ENCODE assay signal across 11 cellular contexts in the genomic region with DNA sequence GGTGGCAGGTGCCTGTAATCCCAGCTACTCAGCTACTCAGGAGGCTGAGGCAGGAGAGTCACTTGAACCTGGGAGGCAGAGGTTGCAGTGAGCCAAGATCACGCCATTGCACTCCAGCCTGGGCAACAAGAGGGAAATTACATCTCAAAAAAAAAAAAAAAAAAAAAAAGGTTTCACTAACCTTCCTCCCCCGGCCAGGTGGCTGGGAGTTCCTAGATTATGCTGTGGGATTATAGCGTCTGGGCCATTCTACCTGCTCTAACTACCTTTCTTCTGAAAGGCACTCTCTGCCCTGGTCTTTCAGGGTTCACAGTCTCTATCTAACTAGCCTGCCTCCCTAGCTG. TPM values are rescaled to one million over a fixed set of nuclear protein-coding genes. Genes with fewer than 3 reads are reported as not detected.
A peak's percentile ranks its signal among the peaks of the same experiment; 100 is the strongest.
DNase-seq lines count a peak whose midpoint lies in the region; ATAC-seq, FAIRE-seq and TF ChIP-seq lines count a peak whose summit lies in the region.
"Not testable (repeated sequence)": the region's sequence is repeated elsewhere in the genome, so short reads cannot be mapped to it uniquely, and the experiment has no call there.
"Had no signal": no experiment of that assay in that cellular context is flagged by ENCODE, and none has a peak within 500 bp of the region (broad histone marks: within the 10 kb centered on the region; RNA-seq: fewer than 3 reads in every experiment).

No MANE protein-coding gene starts in this region.

- not testable (repeated sequence) for H3K4ac ChIP-seq in trophoblast cell (ENCODE audit: low read depth, low read length)

- not testable (repeated sequence) for H3K23ac ChIP-seq in trophoblast cell (ENCODE audit: low read length)

- not testable (repeated sequence) for H3K79me1 ChIP-seq in trophoblast cell (ENCODE audit: low read length)

- peak overlapping the region; percentile 1; the same call in 1 of the 2 replicates for H3K4me3 ChIP-seq in GM12878
- H3K4me3 ChIP-seq in left lung; trophoblast cell (ENCODE audit: low read depth, low read length): not testable (repeated sequence)

- not testable (repeated sequence) for H4K8ac ChIP-seq in trophoblast cell (ENCODE audit: low read depth, low read length)

- H2AK5ac ChIP-seq in trophoblast cell (ENCODE audit: low read length), result not testable (repeated sequence)

- peak overlapping the region in 2 of 3 donors; percentile 19 to 69 for H3K27ac Mint-ChIP-seq in IgD-negative memory B cell
- H3K27ac Mint-ChIP-seq in activated CD8-positive, alpha-beta T cell treated with anti-CD3 and anti-CD28 coated beads for 36 hours, result peak overlapping the region; percentile 83

- not testable (repeated sequence) for TF ChIP-seq RAD21 in GM12878 (IDR thresholded peaks at IDR 0.05; ENCODE audit: insufficient read depth, low read depth, low read length)

- H2BK5ac ChIP-seq in trophoblast cell (ENCODE audit: low read depth, low read length, poor library complexity), result not testable (repeated sequence)

- RAD21 ChIA-PET in GM12878 (lab: Charles Lee; ENCODE audit: unreplicated experiment), result interaction anchor here (0.7 kb wide), 1 partner anchor 8 kb away, joined by 3 read pairs; no protein-coding TSS in a partner anchor

- not testable (repeated sequence) for H3K9me3 ChIP-seq in GM12878 (replicated peaks; ENCODE audit: control insufficient read depth, insufficient read depth, low read length); left lung; trophoblast cell (ENCODE audit: insufficient read depth, low read depth, low read length)

- TF ChIP-seq CTCF in activated CD8-positive, alpha-beta T cell treated with anti-CD3 and anti-CD28 coated beads for 36 hours (IDR thresholded peaks at IDR 0.05); GM12878 (IDR thresholded peaks at IDR 0.05 in 2 of 3, conservative IDR thresholded peaks at IDR 0.05 in 1 of 3; ENCODE audit: control insufficient read depth in 2 of 3, extremely low read depth in 1 of 3, insufficient read depth in 1 of 3, low read depth in 3 of 3, low read length in 3 of 3); left lung (IDR thresholded peaks at IDR 0.05): not testable (repeated sequence)

- H3K36me3 ChIP-seq in GM12878 (ENCODE audit: control insufficient read depth in 2 of 2, insufficient read depth in 2 of 2, low read length in 1 of 2); left lung; trophoblast cell (ENCODE audit: control insufficient read depth in 1 of 2, insufficient read depth in 2 of 2, low read length in 2 of 2): not testable (repeated sequence)

- peak; percentile 11 for ATAC-seq in HG02642 (IDR thresholded peaks at IDR 0.05; ENCODE audit: poor library complexity, unreplicated experiment)
- ATAC-seq in activated CD8-positive, alpha-beta T cell treated with anti-CD3 and anti-CD28 coated beads for 36 hours, result peak; percentile 55
- ATAC-seq in GM12878, result peak; percentile 52; the same call in 2 of the 3 replicates
- ATAC-seq in left lung, result not testable (repeated sequence)

- H3K4me1 ChIP-seq in GM12878 (ENCODE audit: control insufficient read depth, insufficient read depth, low read length); trophoblast cell (ENCODE audit: control insufficient read depth in 1 of 2, insufficient read depth in 2 of 2, low read length in 2 of 2): not testable (repeated sequence)
- H3K4me1 ChIP-seq in left lung, result peaks cover 0 to 19% of the 10 kb centered on the region in 2 donors

- not testable (repeated sequence) for H3K27me3 Mint-ChIP-seq in IgD-negative memory B cell; activated CD8-positive, alpha-beta T cell treated with anti-CD3 and anti-CD28 coated beads for 36 hours

- H3K14ac ChIP-seq in trophoblast cell (ENCODE audit: low read length), result not testable (repeated sequence)

- not testable (repeated sequence) for H4K91ac ChIP-seq in trophoblast cell (ENCODE audit: low read depth, low read length)

- not testable (repeated sequence) for H3K4me3 Mint-ChIP-seq in IgD-negative memory B cell; activated CD8-positive, alpha-beta T cell treated with anti-CD3 and anti-CD28 coated beads for 36 hours

- H2AFZ ChIP-seq in GM12878 (ENCODE audit: control insufficient read depth, low read depth, low read length), result peak overlapping the region; percentile 80
- H2AFZ ChIP-seq in trophoblast cell (ENCODE audit: insufficient read depth, low read length, poor library complexity), result not testable (repeated sequence)

- not testable (repeated sequence) for H3K4me1 Mint-ChIP-seq in IgD-negative memory B cell; activated CD8-positive, alpha-beta T cell treated with anti-CD3 and anti-CD28 coated beads for 36 hours (ENCODE audit: low read depth)

- not testable (repeated sequence) for H3K36me3 Mint-ChIP-seq in IgD-negative memory B cell; activated CD8-positive, alpha-beta T cell treated with anti-CD3 and anti-CD28 coated beads for 36 hours (ENCODE audit: low read depth)

- in situ Hi-C loops in GM12878 (cut with MboI), result not testable (repeated sequence)

- not testable (repeated sequence) for H3K27me3 ChIP-seq in GM12878 (replicated peaks in 1 of 2; ENCODE audit: control insufficient read depth in 2 of 2, insufficient read depth in 2 of 2, low read length in 1 of 2); left lung; trophoblast cell (ENCODE audit: insufficient read depth, low read length)

- CTCF ChIA-PET in activated CD8-positive, alpha-beta T cell treated with anti-CD3 and anti-CD28 coated beads for 36 hours (lab: Charles Lee); GM12878 (lab: Yijun Ruan, JAX): not testable (repeated sequence)

- H3K9me3 Mint-ChIP-seq in IgD-negative memory B cell; activated CD8-positive, alpha-beta T cell treated with anti-CD3 and anti-CD28 coated beads for 36 hours: not testable (repeated sequence)

- TF ChIP-seq EP300 in GM12878 (IDR thresholded peaks at IDR 0.05; ENCODE audit: borderline replicate concordance in 1 of 2, control insufficient read depth in 1 of 2, low read depth in 2 of 2, low read length in 2 of 2), result not testable (repeated sequence)

- H3K18ac ChIP-seq in trophoblast cell (ENCODE audit: low read length), result not testable (repeated sequence)

- not testable (repeated sequence) for H2BK12ac ChIP-seq in trophoblast cell (ENCODE audit: low read length)

- 0 out of 2 replicates have a peak overlapping the region, but pooled peaks have one; percentile 21 for H3K4me2 ChIP-seq in GM12878 (ENCODE audit: control insufficient read depth, insufficient read depth)
- H3K4me2 ChIP-seq in trophoblast cell (ENCODE audit: low read length), result peak overlapping the region; percentile 46

- intact Hi-C loops in activated CD8-positive, alpha-beta T cell treated with anti-CD3 and anti-CD28 coated beads for 36 hours (cut with micrococcal nuclease); GM12878 (cut with micrococcal nuclease; ENCODE audit: unreplicated experiment); left lung (cut with DNase I): not testable (repeated sequence)

- TF ChIP-seq POLR2A in GM12892 (IDR thresholded peaks at IDR 0.05; ENCODE audit: low read depth, low read length); GM12878 (IDR thresholded peaks at IDR 0.05; ENCODE audit: low read depth, low read length): not testable (repeated sequence)

- not testable (repeated sequence) for BruUV-seq in GM12878 (replicated peaks; lab: Mats Ljungman, UMichigan)

- SMC1A ChIA-PET in GM12878 (lab: Charles Lee; ENCODE audit: uncharacterized antibody, unreplicated experiment), result interaction anchor here (1.4 kb wide), 1 partner anchor 14 kb away, joined by 4 read pairs; no protein-coding TSS in a partner anchor

- H2BK120ac ChIP-seq in trophoblast cell (ENCODE audit: insufficient read depth, low read length, poor library complexity), result not testable (repeated sequence)

- DNase-seq in GM12892 (ENCODE audit: insufficient read length); activated CD8-positive, alpha-beta T cell treated with anti-CD3 and anti-CD28 coated beads for 36 hours; GM12878 (ENCODE audit: low read depth, low spot score); left lung; trophoblast cell; substantia nigra (lab: John Stamatoyannopoulos, UW): not testable (repeated sequence)

- H4K12ac ChIP-seq in trophoblast cell (ENCODE audit: low read depth, low read length), result not testable (repeated sequence)

- not testable (repeated sequence) for H4K20me1 ChIP-seq in GM12878 (ENCODE audit: control insufficient read depth, insufficient read depth)

- 19% methylated on average over 3 of the region's 3 CpGs for WGBS in GM12878 (ENCODE audit: insufficient coverage, insufficient replicate concordance, low lambda C conversion rate, missing lambda C conversion rate)
- no CpG with 5 or more reads among the region's 3 CpGs for WGBS in trophoblast cell (ENCODE audit: extremely low coverage, insufficient coverage, insufficient read length)

- FAIRE-seq in GM12892 (lab: Jason Lieb, UNC), result peak; percentile 9
- not testable (repeated sequence) for FAIRE-seq in GM12878 (lab: Jason Lieb, UNC)

- H3K9ac ChIP-seq in GM12878 (ENCODE audit: control insufficient read depth, insufficient read depth, low read length); trophoblast cell (ENCODE audit: low read length): not testable (repeated sequence)

- POLR2A ChIA-PET in activated CD8-positive, alpha-beta T cell treated with anti-CD3 and anti-CD28 coated beads for 36 hours (lab: Charles Lee), result interaction anchor here (0.6 kb wide), 1 partner anchor 81 kb away, joined by 3 read pairs; no protein-coding TSS in a partner anchor
- POLR2A ChIA-PET in GM12878 (lab: Charles Lee), result not testable (repeated sequence)

- not testable (repeated sequence) for H3K79me2 ChIP-seq in GM12878 (ENCODE audit: control insufficient read depth, insufficient read depth, low read length); trophoblast cell (ENCODE audit: control insufficient read depth, insufficient read depth, low read length, poor library complexity)

- H3K27ac ChIP-seq in GM12878 (ENCODE audit: control insufficient read depth, insufficient read depth), result peak overlapping the region; percentile 54; the same call in 1 of the 2 replicates
- peak overlapping the region; percentile 54 to 74 for H3K27ac ChIP-seq in left lung
- peak overlapping the region; percentile 5 for H3K27ac ChIP-seq in trophoblast cell (ENCODE audit: low read depth, low read length)
- peak overlapping the region; percentile 56 for H3K27ac ChIP-seq in substantia nigra (ENCODE audit: low read depth, low read length, poor library complexity, severe bottlenecking)

RNA-seq across cellular contexts. Expression of a gene that starts 15.5 kb away (rescaled TPM):
- polyA plus RNA-seq in GM12892 (2012; ENCODE audit: missing spikeins), result 1.5 TPM
- 0.29 TPM for polyA plus RNA-seq in IgD-negative memory B cell
- total RNA-seq in activated CD8-positive, alpha-beta T cell treated with anti-CD3 and anti-CD28 coated beads for 36 hours, result 1 to 10 TPM; 5.6 TPM
- total RNA-seq in GM12878 (2013; cell fraction: nucleolus; rRNA removed), result 0.81 and 0.98 TPM in 2 replicates
- total RNA-seq in GM12878 (2014; rRNA removed), result 0.56 and 0.98 TPM in 2 replicates
- total RNA-seq in GM12878 (2014; rRNA removed; fragmentation: Illumina TruSeq; extraction: Trizol), result 0.92 and 1.2 TPM in 2 replicates
- total RNA-seq in GM12878 (2021), result 1.1 and 1.2 TPM in 2 replicates
- polyA plus RNA-seq in GM12878 (2011; ENCODE audit: low read depth), result 2.1 TPM
- polyA plus RNA-seq in GM12878 (2011; rRNA removed), result 1.1 and 1.3 TPM in 2 replicates
- 0.52 and 0.70 TPM in 2 replicates for polyA plus RNA-seq in GM12878 (2011; cell fraction: cytosol; rRNA removed)
- polyA plus RNA-seq in GM12878 (2011; cell fraction: nucleus; rRNA removed), result 1.1 and 1.8 TPM in 2 replicates
- 1.9 and 4.4 TPM in 2 replicates for polyA plus RNA-seq in GM12878 (2012)
- polyA plus RNA-seq in GM12878 (2014; fragmentation: Illumina TruSeq; extraction: Trizol), result 0.82 and 1.1 TPM in 2 replicates
- 1 to 10 TPM in 1 of 2 experiments, under 1 TPM in 1; 0.90 to 2.3 TPM for polyA plus RNA-seq in GM12878 (2014; fragmentation: Nextera tagmentation; extraction: Ambion mirVana)
- polyA plus RNA-seq in GM12878 (2014; rRNA removed), result 0.78 and 0.84 TPM in 2 replicates
- polyA plus RNA-seq in GM12878 (2016; fragmentation: Nextera tagmentation; extraction: Ambion mirVana), result 1 to 10 TPM; 1.2 to 2.7 TPM
- 1.3 TPM in 1 of 2 replicates, not detected in the other for polyA minus RNA-seq in GM12878 (2011; rRNA and poly(A)+ RNA removed)
- not detected in 2 replicates for polyA minus RNA-seq in GM12878 (2011; cell fraction: cytosol; rRNA and poly(A)+ RNA removed)
- 0.60 and 0.86 TPM in 2 replicates for polyA minus RNA-seq in GM12878 (2011; cell fraction: nucleus; rRNA and poly(A)+ RNA removed)
- 10 to 100 TPM; 13.0 to 22.9 TPM for total RNA-seq in left lung
- 0.07 and 0.11 TPM in 2 replicates for polyA plus RNA-seq in trophoblast cell (2013)
- total RNA-seq: foreskin keratinocyte, HT1080, MCF 10A had no signal

RNA-seq across cellular contexts. Expression of a gene that starts 24.9 kb away (rescaled TPM):
- 53.8 TPM for polyA plus RNA-seq in GM12892 (2012; ENCODE audit: missing spikeins)
- polyA plus RNA-seq in IgD-negative memory B cell (49.7 TPM), GM12878 (2011; rRNA removed) (89.6 and 133 TPM in 2 replicates), GM12878 (2014; fragmentation: Illumina TruSeq; extraction: Trizol) (77.0 and 87.6 TPM in 2 replicates), GM12878 (2014; fragmentation: Nextera tagmentation; extraction: Ambion mirVana) (10 to 100 TPM; 17.5 to 38.9 TPM), GM12878 (2014; rRNA removed) (54.1 and 57.1 TPM in 2 replicates), GM12878 (2016; fragmentation: Nextera tagmentation; extraction: Ambion mirVana) (10 to 100 TPM; 73.0 to 73.1 TPM)
- 10 to 100 TPM; 63.3 to 63.8 TPM for total RNA-seq in activated CD8-positive, alpha-beta T cell treated with anti-CD3 and anti-CD28 coated beads for 36 hours
- total RNA-seq in GM12878 (2013; cell fraction: nucleolus; rRNA removed), result 81.8 and 91.0 TPM in 2 replicates
- total RNA-seq in GM12878 (2014; rRNA removed) (90.4 and 92.4 TPM in 2 replicates), GM12878 (2014; rRNA removed; fragmentation: Illumina TruSeq; extraction: Trizol) (75.4 and 76.9 TPM in 2 replicates), GM12878 (2021) (62.0 and 70.8 TPM in 2 replicates), left lung (10 to 100 TPM; 41.4 to 46.4 TPM)
- polyA plus RNA-seq in GM12878 (2011; ENCODE audit: low read depth), result 24.3 TPM
- 40.1 and 43.1 TPM in 2 replicates for polyA plus RNA-seq in GM12878 (2011; cell fraction: cytosol; rRNA removed)
- 33.3 and 35.5 TPM in 2 replicates for polyA plus RNA-seq in GM12878 (2011; cell fraction: nucleus; rRNA removed)
- polyA plus RNA-seq in GM12878 (2012), result 43.7 and 47.7 TPM in 2 replicates
- 60.2 and 93.3 TPM in 2 replicates for polyA minus RNA-seq in GM12878 (2011; rRNA and poly(A)+ RNA removed)
- polyA minus RNA-seq in GM12878 (2011; cell fraction: cytosol; rRNA and poly(A)+ RNA removed), result 41.0 and 48.2 TPM in 2 replicates
- polyA minus RNA-seq in GM12878 (2011; cell fraction: nucleus; rRNA and poly(A)+ RNA removed), result 28.3 and 41.4 TPM in 2 replicates
- 24.5 and 25.2 TPM in 2 replicates for polyA plus RNA-seq in trophoblast cell (2013)

Comparison
In these comparisons a context has a peak if more than half of its experiments do, and no peak if none do; other contexts are left out.
1. H3K27ac ChIP-seq: peak in every context shown above with its lines; median percentile 64 in left lung; 56 in substantia nigra; 54 in GM12878; 5 in trophoblast cell.